ENCODE assay signal across 8 cellular contexts in the genomic region with DNA sequence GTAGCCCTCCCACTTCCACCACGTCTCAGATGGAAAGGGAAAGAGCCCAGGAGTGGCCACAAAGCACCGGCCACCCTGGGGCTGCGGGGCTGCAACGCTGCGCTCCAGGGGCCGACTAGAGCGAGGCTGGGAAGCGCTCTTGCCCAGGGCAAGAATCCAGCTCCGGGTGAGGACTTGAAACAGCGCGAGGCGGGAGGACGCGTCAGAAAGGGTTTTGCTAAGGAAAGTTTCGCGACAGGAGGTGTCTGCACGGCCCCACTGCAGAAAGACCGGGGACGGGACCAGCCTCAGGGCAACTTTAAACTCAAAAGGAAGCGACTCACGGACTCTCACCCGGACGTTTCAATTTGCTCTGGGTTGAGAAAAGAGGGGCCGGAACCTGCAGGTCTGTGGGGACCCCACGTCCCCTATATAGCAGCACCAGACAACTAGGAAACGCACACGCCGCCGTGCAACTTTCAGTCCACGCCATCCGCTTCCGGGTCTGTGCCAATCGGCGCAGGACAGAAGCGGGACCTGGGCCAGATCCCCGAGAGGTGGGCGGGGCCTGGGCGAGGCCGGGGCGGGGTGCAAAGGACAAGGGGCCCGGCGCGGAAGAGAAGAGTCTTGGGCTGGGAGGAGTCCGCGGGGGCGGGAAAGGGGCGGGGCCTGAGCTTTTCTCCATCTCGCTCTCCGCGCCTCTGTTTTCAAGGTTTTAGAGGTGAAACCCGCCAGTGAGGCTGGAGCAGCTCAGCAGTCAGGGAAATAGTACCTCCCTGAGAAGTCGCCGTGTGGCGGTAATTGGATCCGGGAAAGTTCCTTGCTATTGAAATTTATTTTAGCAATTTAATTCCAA. TPM values are rescaled to one million over a fixed set of nuclear protein-coding genes. Genes with fewer than 3 reads are reported as not detected.
DNase-seq lines count a peak whose midpoint lies in the region; ATAC-seq and TF ChIP-seq lines count a peak whose summit lies in the region.

A gene (minus strand): TSS at position 488 of the 835 bp plus-strand sequence. CDS start 6,792 bp downstream, outside the sequence.

- intact Hi-C loops in Right ventricle myocardium superior (cut with DNase I), result no loop called here
- intact Hi-C loops in ovary (cut with DNase I), result no loop called here

- H3K27me3 ChIP-seq in ovary, result no peaks in the 10 kb centered on the region
- no peaks in the 10 kb centered on the region for H3K27me3 ChIP-seq in thymus (ENCODE audit: control insufficient read depth, insufficient read depth)

- peak; percentile 100 for ATAC-seq in Right ventricle myocardium superior (ENCODE audit: poor library complexity)

- H3K4me3 ChIP-seq in ovary (peak within 1 kb of the TSS; percentile 37), thymus (ENCODE audit: low read length) (peak within 1 kb of the TSS; percentile 58)

- peak; percentile 57 for DNase-seq in GM04503 (ENCODE audit: low read depth)
- DNase-seq in HEK293T (ENCODE audit: extremely low spot score), result peak; percentile 86
- DNase-seq in NAMALWA (ENCODE audit: low spot score), result peak; percentile 97
- peak; percentile 62 for DNase-seq in SKM-1 (lab: John Stamatoyannopoulos, UW; ENCODE audit: unreplicated experiment)
- DNase-seq in activated naive CD8-positive, alpha-beta T cell treated with anti-CD3 and anti-CD28 coated beads for 36 hours, result peak; percentile 99
- peak; percentile 99 for DNase-seq in Right ventricle myocardium superior
- peak; percentile 97 to 99 (median 98) for DNase-seq in ovary

- TF ChIP-seq POLR2A in ovary (IDR thresholded peaks at IDR 0.05), result no peak

- H3K4me1 Mint-ChIP-seq in activated naive CD8-positive, alpha-beta T cell treated with anti-CD3 and anti-CD28 coated beads for 36 hours, result peaks cover 19% of the 10 kb centered on the region

- H3K4me3 Mint-ChIP-seq in activated naive CD8-positive, alpha-beta T cell treated with anti-CD3 and anti-CD28 coated beads for 36 hours, result peak within 1 kb of the TSS; percentile 97

- TF ChIP-seq EP300 in ovary (IDR thresholded peaks at IDR 0.05), result no peak

- no peaks in the 10 kb centered on the region for H3K4me1 ChIP-seq in ovary (ENCODE audit: insufficient read depth)
- peaks cover 11% of the 10 kb centered on the region for H3K4me1 ChIP-seq in thymus (ENCODE audit: control insufficient read depth, insufficient read depth, low read length)

- H3K36me3 Mint-ChIP-seq in activated naive CD8-positive, alpha-beta T cell treated with anti-CD3 and anti-CD28 coated beads for 36 hours, result peaks cover 58% of the 10 kb centered on the region

- H3K27ac Mint-ChIP-seq in activated naive CD8-positive, alpha-beta T cell treated with anti-CD3 and anti-CD28 coated beads for 36 hours, result peak within 1 kb of the TSS; percentile 94

- 0 to 1% (median 0%) methylated on average over 51 to 55 of the region's 55 CpGs for WGBS in ovary, 3 donors
- under 1% methylated on average over 55 of the region's 55 CpGs for WGBS in thymus

- POLR2A ChIA-PET in HEK293T (lab: Yijun Ruan, JAX), result interaction anchor here (1.0 kb wide), 1 partner anchor 14 kb away, joined by 3 read pairs; no protein-coding TSS in a partner anchor

- H3K36me3 ChIP-seq in ovary (no peaks in the 10 kb centered on the region), thymus (ENCODE audit: control insufficient read depth, insufficient read depth) (peaks cover 28% of the 10 kb centered on the region)

- H3K9me3 ChIP-seq in ovary (no peaks in the 10 kb centered on the region), thymus (ENCODE audit: control insufficient read depth) (peaks cover 5% of the 10 kb centered on the region)

- peaks cover 35% of the 10 kb centered on the region for H3K9me3 Mint-ChIP-seq in activated naive CD8-positive, alpha-beta T cell treated with anti-CD3 and anti-CD28 coated beads for 36 hours

- no peaks in the 10 kb centered on the region for H3K27me3 Mint-ChIP-seq in activated naive CD8-positive, alpha-beta T cell treated with anti-CD3 and anti-CD28 coated beads for 36 hours

- peak in 1 of 3 donors; percentile 6 for TF ChIP-seq CTCF in ovary (IDR thresholded peaks at IDR 0.05)

- peak within 1 kb of the TSS in 1 of 2 donors; percentile 40 for H3K27ac ChIP-seq in ovary
- peak within 1 kb of the TSS; percentile 91 for H3K27ac ChIP-seq in thymus (ENCODE audit: low read depth)

- CTCF ChIA-PET in HEK293T (lab: Yijun Ruan, JAX), result no interaction called here

TF ChIP-seq in HEK293T, 16 proteins besides CTCF, POLR2A, EP300 and RAD21:
- TF ChIP-seq CTBP1 (IDR thresholded peaks at IDR 0.05; ENCODE audit: borderline replicate concordance) (no peak), L3MBTL2 (conservative IDR thresholded peaks at IDR 0.05) (no peak), ARNT (IDR thresholded peaks at IDR 0.05) (no peak), ELF4 (IDR thresholded peaks at IDR 0.05) (peak; percentile 52), SP1 (IDR thresholded peaks at IDR 0.05) (peak; percentile 91), ZNF384 (IDR thresholded peaks at IDR 0.05) (no peak), FOXK2 (IDR thresholded peaks at IDR 0.05) (no peak), FOXM1 (IDR thresholded peaks at IDR 0.05; ENCODE audit: borderline replicate concordance) (no peak), HDGF (IDR thresholded peaks at IDR 0.05; ENCODE audit: borderline replicate concordance) (no peak), SUZ12 (IDR thresholded peaks at IDR 0.05) (no peak)
- TF ChIP-seq, protein P1, sequence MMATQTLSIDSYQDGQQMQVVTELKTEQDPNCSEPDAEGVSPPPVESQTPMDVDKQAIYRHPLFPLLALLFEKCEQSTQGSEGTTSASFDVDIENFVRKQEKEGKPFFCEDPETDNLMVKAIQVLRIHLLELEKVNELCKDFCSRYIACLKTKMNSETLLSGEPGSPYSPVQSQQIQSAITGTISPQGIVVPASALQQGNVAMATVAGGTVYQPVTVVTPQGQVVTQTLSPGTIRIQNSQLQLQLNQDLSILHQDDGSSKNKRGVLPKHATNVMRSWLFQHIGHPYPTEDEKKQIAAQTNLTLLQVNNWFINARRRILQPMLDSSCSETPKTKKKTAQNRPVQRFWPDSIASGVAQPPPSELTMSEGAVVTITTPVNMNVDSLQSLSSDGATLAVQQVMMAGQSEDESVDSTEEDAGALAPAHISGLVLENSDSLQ (IDR thresholded peaks at IDR 0.05), result no peak

RNA-seq across cellular contexts. Expression of the gene that starts here (rescaled TPM):
- total RNA-seq in activated naive CD8-positive, alpha-beta T cell treated with anti-CD3 and anti-CD28 coated beads for 36 hours, result 10 to 100 TPM; 11.1 to 12.0 TPM
- total RNA-seq in Right ventricle myocardium superior, result 4.7 TPM
- 10 to 100 TPM in 4 of 7 donors, 1 to 10 TPM in 3; 3.9 to 15.1 (median 11.5) TPM for total RNA-seq in ovary
- 1 to 10 TPM; 5.2 to 8.7 TPM for polyA plus RNA-seq in ovary
- polyA plus RNA-seq in thymus, result 8.4 TPM
